In the genomic region with DNA sequence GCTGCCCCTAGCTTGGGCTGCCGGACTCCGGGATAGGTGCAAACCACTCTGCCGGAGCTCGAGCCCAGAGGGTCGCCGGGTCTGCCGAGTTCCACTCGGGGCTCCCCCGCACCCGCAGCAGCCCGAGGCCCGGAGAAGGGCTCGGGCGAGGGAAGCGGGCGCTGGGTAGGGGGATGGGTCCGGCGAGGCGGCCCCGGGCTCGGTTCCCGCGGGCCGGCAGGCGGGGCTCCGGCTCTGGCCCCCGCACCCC, we compare ENCODE assay signal across 8 cellular contexts. TPM values are rescaled to one million over a fixed set of nuclear protein-coding genes. Genes with fewer than 3 reads are reported as not detected.
DNase-seq lines count a peak whose midpoint lies in the region; ATAC-seq and TF ChIP-seq lines count a peak whose summit lies in the region.

No MANE protein-coding gene starts in this region.

- H3K27ac Mint-ChIP-seq in CD8-positive, alpha-beta T cell, result peak overlapping the region; percentile 96

- peak overlapping the region; percentile 95 for H3K4me3 ChIP-seq in CD8-positive, alpha-beta T cell (ENCODE audit: low read depth, low read length)
- H3K4me3 ChIP-seq in astrocyte of the spinal cord (ENCODE audit: low read depth, low read length) (peak overlapping the region; percentile 86), lower lobe of right lung (peak overlapping the region; percentile 91), upper lobe of left lung (peak overlapping the region; percentile 54 to 95 (median 84))

- no peaks in the 10 kb centered on the region for H3K9me3 ChIP-seq in CD8-positive, alpha-beta T cell (ENCODE audit: low read length)
- no peaks in the 10 kb centered on the region for H3K9me3 ChIP-seq in lower lobe of right lung
- no peaks in the 10 kb centered on the region for H3K9me3 ChIP-seq in upper lobe of left lung

- peaks cover 33% of the 10 kb centered on the region for H3K36me3 Mint-ChIP-seq in CD8-positive, alpha-beta T cell

- no peak for TF ChIP-seq POLR2A in upper lobe of left lung (IDR thresholded peaks at IDR 0.05)

- in situ Hi-C loops in astrocyte of the spinal cord (cut with HindIII; ENCODE audit: low sequenced_read_pairs), result no loop called here

- no peak for DNase-seq in CD8-positive, alpha-beta T cell
- no peak for DNase-seq in astrocyte of the spinal cord (ENCODE audit: low read depth, low spot score)
- DNase-seq in lower lobe of right lung, result no peak
- DNase-seq in upper lobe of left lung, result peak in 1 of 2 donors; percentile 32
- no peak for DNase-seq in NCI-H69 (lab: John Stamatoyannopoulos, UW)

- H3K27me3 Mint-ChIP-seq in CD8-positive, alpha-beta T cell (ENCODE audit: low read depth), result peaks cover 21% of the 10 kb centered on the region

- TF ChIP-seq CTCF in CD8-positive, alpha-beta T cell (IDR thresholded peaks at IDR 0.05), result no peak
- TF ChIP-seq CTCF in astrocyte of the spinal cord (IDR thresholded peaks at IDR 0.05; ENCODE audit: low read depth, low read length) (no peak), lower lobe of right lung (IDR thresholded peaks at IDR 0.05) (no peak), upper lobe of left lung (IDR thresholded peaks at IDR 0.05) (no peak)

- no peaks in the 10 kb centered on the region for H3K9me3 Mint-ChIP-seq in CD8-positive, alpha-beta T cell

- intact Hi-C loops in CD8-positive, alpha-beta T cell (cut with DNase I, micrococcal nuclease), result loop anchor here (2.0 to 10.0 kb wide), 9 partner anchors 15 to 1761 kb away; a partner anchor contains a TSS
- intact Hi-C loops in lower lobe of right lung (cut with DNase I), result no loop called here

- H3K27ac ChIP-seq in CD8-positive, alpha-beta T cell (ENCODE audit: low read depth, low read length), result peak overlapping the region; percentile 94
- H3K27ac ChIP-seq in lower lobe of right lung, result peak overlapping the region; percentile 98
- H3K27ac ChIP-seq in upper lobe of left lung, result peak overlapping the region; percentile 97 to 100 (median 98)

- H3K27me3 ChIP-seq in CD8-positive, alpha-beta T cell (ENCODE audit: insufficient read depth, low read length), result peaks cover 8% of the 10 kb centered on the region
- no peaks in the 10 kb centered on the region for H3K27me3 ChIP-seq in lower lobe of right lung (ENCODE audit: low read depth)
- no peaks in the 10 kb centered on the region for H3K27me3 ChIP-seq in upper lobe of left lung

- H3K4me1 Mint-ChIP-seq in CD8-positive, alpha-beta T cell (ENCODE audit: low read depth), result peaks cover 49% of the 10 kb centered on the region

- peak; percentile 13 for ATAC-seq in CD8-positive, alpha-beta T cell
- ATAC-seq in GM19468 (IDR thresholded peaks at IDR 0.05; ENCODE audit: extremely low read depth, unreplicated experiment) (peak; percentile 6), HG03469 (IDR thresholded peaks at IDR 0.05; ENCODE audit: unreplicated experiment) (peak; percentile 6), lower lobe of right lung (no peak), upper lobe of left lung (ENCODE audit: low FRiP score in 2 of 2) (no peak), esophagus mucosa (no peak)

- POLR2A ChIA-PET in CD8-positive, alpha-beta T cell (lab: Charles Lee), result interaction anchor here (1.3 to 1.9 kb wide), 2 partner anchors 11 to 56 kb away, joined by 4 read pairs; no protein-coding TSS in a partner anchor

- H3K36me3 ChIP-seq in CD8-positive, alpha-beta T cell (ENCODE audit: insufficient read depth, low read length), result peaks cover 5% of the 10 kb centered on the region
- H3K36me3 ChIP-seq in lower lobe of right lung (no peaks in the 10 kb centered on the region), upper lobe of left lung (peaks cover 0 to 7% (median 0%) of the 10 kb centered on the region in 4 donors)

- H3K4me3 Mint-ChIP-seq in CD8-positive, alpha-beta T cell, result peak overlapping the region; percentile 89

- no peak for TF ChIP-seq EP300 in upper lobe of left lung (IDR thresholded peaks at IDR 0.05)

- peaks cover 38% of the 10 kb centered on the region for H3K4me1 ChIP-seq in CD8-positive, alpha-beta T cell (ENCODE audit: insufficient read depth, low read length)
- H3K4me1 ChIP-seq in lower lobe of right lung (peaks cover 47% of the 10 kb centered on the region), upper lobe of left lung (peaks cover 27 to 41% (median 37%) of the 10 kb centered on the region in 4 donors)

- 2% methylated on average over 17 of the region's 27 CpGs; no CpG with 5 or more reads in 1 of the 2 donors for WGBS in upper lobe of left lung, 2 donors

- CTCF ChIA-PET in CD8-positive, alpha-beta T cell (lab: Charles Lee), result no interaction called here

RNA-seq across cellular contexts. Expression of a gene that starts 0.5 kb away (rescaled TPM):
- total RNA-seq in CD8-positive, alpha-beta T cell, result 100 to 1,000 TPM; 116 to 128 TPM
- total RNA-seq in lower lobe of right lung (52.1 TPM), upper lobe of left lung (10 to 100 TPM; 30.4 to 88.8 (median 38.1) TPM), esophagus mucosa (18.1 TPM)

Comparison
In these comparisons a context has a peak if more than half of its experiments do, and no peak if none do; other contexts are left out.
1. ATAC-seq: peak in CD8-positive, alpha-beta T cell (single experiment), GM19468 (single experiment) and HG03469 (single experiment); none in lower lobe of right lung (0 of 2), upper lobe of left lung (0 of 2) and esophagus mucosa (single experiment).
2. Peak in every context shown above with its lines, with median percentiles within 50 percentile points of each other: H3K27ac ChIP-seq and H3K4me3 ChIP-seq.